ENCODE assay signal across 9 cellular contexts in genomic region chr1:150628766-150629114, GRCh38. TPM values are rescaled to one million over a fixed set of nuclear protein-coding genes. Genes with fewer than 3 reads are reported as not detected.
A peak's percentile ranks its signal among the peaks of the same experiment; 100 is the strongest.
DNase-seq lines count a peak whose midpoint lies in the region; ATAC-seq and TF ChIP-seq lines count a peak whose summit lies in the region.
"Had no signal": no experiment of that assay in that cellular context is flagged by ENCODE, and none has a peak within 500 bp of the region (broad histone marks: within the 10 kb centered on the region; RNA-seq: fewer than 3 reads in every experiment).

No MANE protein-coding gene starts in this region.

- no peak overlapping the region for H3K4me3 Mint-ChIP-seq in CD14-positive monocyte
- H3K4me3 Mint-ChIP-seq: stimulated activated effector memory CD8-positive, alpha-beta T cell treated with anti-CD3 and anti-CD28 coated beads, Interleukin-12 subunit alpha, Interleukin-12 subunit beta, amount 100 ng/mL, for 72 hours had no signal

- TF ChIP-seq CTCF in BE2C (IDR thresholded peaks at IDR 0.05; ENCODE audit: low read depth, low read length) (no peak), epithelial cell of esophagus (IDR thresholded peaks at IDR 0.05; ENCODE audit: insufficient read depth, low read depth, low read length, missing control alignments) (no peak), CD14-positive monocyte (IDR thresholded peaks at IDR 0.05) (no peak)

- no peak for ATAC-seq in HG03108 (IDR thresholded peaks at IDR 0.05; ENCODE audit: unreplicated experiment)

- H2AFZ ChIP-seq in neuron (ENCODE audit: low read depth, low read length) = no peak overlapping the region

- no peak overlapping the region for H3K27ac Mint-ChIP-seq in CD14-positive monocyte
- H3K27ac Mint-ChIP-seq: stimulated activated effector memory CD8-positive, alpha-beta T cell treated with anti-CD3 and anti-CD28 coated beads, Interleukin-12 subunit alpha, Interleukin-12 subunit beta, amount 100 ng/mL, for 72 hours had no signal

- H3K4me1 ChIP-seq in BE2C (no peaks in the 10 kb centered on the region), neuron (ENCODE audit: insufficient read depth, low read length) (peaks cover 14% of the 10 kb centered on the region)

- no peaks in the 10 kb centered on the region for H3K27me3 ChIP-seq in BE2C
- no peaks in the 10 kb centered on the region for H3K27me3 ChIP-seq in MG63
- no peaks in the 10 kb centered on the region for H3K27me3 ChIP-seq in neuron (ENCODE audit: insufficient read depth, low read length)

- H3K27me3 Mint-ChIP-seq in CD14-positive monocyte (ENCODE audit: low read depth in 3 of 3) = no peaks in the 10 kb centered on the region

- H3K36me3 Mint-ChIP-seq in CD14-positive monocyte = peaks cover 36 to 40% of the 10 kb centered on the region in 2 donors

- no peaks in the 10 kb centered on the region for H3K9me3 Mint-ChIP-seq in CD14-positive monocyte
- H3K9me3 Mint-ChIP-seq: stimulated activated effector memory CD8-positive, alpha-beta T cell treated with anti-CD3 and anti-CD28 coated beads, Interleukin-12 subunit alpha, Interleukin-12 subunit beta, amount 100 ng/mL, for 72 hours had no signal

- peaks cover 37% of the 10 kb centered on the region for H3K36me3 ChIP-seq in BE2C
- peaks cover 46% of the 10 kb centered on the region for H3K36me3 ChIP-seq in MG63
- H3K36me3 ChIP-seq in neuron (ENCODE audit: insufficient read depth, low read length) = peaks cover 36% of the 10 kb centered on the region

- peak overlapping the region; percentile 78 for H3K4me3 ChIP-seq in BE2C (ENCODE audit: low read depth, low read length)
- H3K4me3 ChIP-seq in MG63 = peak overlapping the region; percentile 98
- H3K4me3 ChIP-seq in epithelial cell of esophagus (ENCODE audit: low read length) = peak overlapping the region; percentile 98
- peak overlapping the region; percentile 88 for H3K4me3 ChIP-seq in neuron (ENCODE audit: low read length)

- H3K4me1 Mint-ChIP-seq in CD14-positive monocyte = peaks cover 6% of the 10 kb centered on the region

- intact Hi-C loops in CD14-positive monocyte (cut with micrococcal nuclease) = loop anchor here (2.0 to 5.0 kb wide), 3 partner anchors 18 to 66 kb away; partner anchors contain the start of gene MCL1 (in 1 of the 2)

- DNase-seq in BE2C = no peak
- no peak for DNase-seq in MG63
- DNase-seq in epithelial cell of esophagus (ENCODE audit: low read depth) = no peak
- DNase-seq in CD14-positive monocyte (ENCODE audit: low spot score) = no peak
- no peak for DNase-seq in DMS79 treated with DMSO at 0.1 percent for 48 hours (lab: John Stamatoyannopoulos, UW)
- DNase-seq in RPMI8226 = no peak

- H3K9me3 ChIP-seq in BE2C (no peaks in the 10 kb centered on the region), MG63 (no peaks in the 10 kb centered on the region), neuron (ENCODE audit: low read length) (no peaks in the 10 kb centered on the region)

RNA-seq across cellular contexts. Expression of gene ENSA, which starts 0.7 kb away (rescaled TPM):
- polyA plus RNA-seq in BE2C (2012; ENCODE audit: insufficient read depth, insufficient read length, low read depth) = 298 TPM
- 172 and 256 TPM in 2 replicates for total RNA-seq in MG63 (2014; rRNA removed; shearing (Covaris generic); ENCODE audit: low replicate concordance)
- 10 to 100 TPM; 38.5 to 40.3 TPM for polyA plus RNA-seq in CD14-positive monocyte

RNA-seq across cellular contexts. Expression of gene MCL1, which starts 49.3 kb away (rescaled TPM):
- polyA plus RNA-seq in BE2C (2012; ENCODE audit: insufficient read depth, insufficient read length, low read depth) = 88.9 TPM
- total RNA-seq in MG63 (2014; rRNA removed; shearing (Covaris generic); ENCODE audit: low replicate concordance) = 148 and 184 TPM in 2 replicates
- 100 to 1,000 TPM; 287 to 301 TPM for polyA plus RNA-seq in CD14-positive monocyte
